In the genomic region with DNA sequence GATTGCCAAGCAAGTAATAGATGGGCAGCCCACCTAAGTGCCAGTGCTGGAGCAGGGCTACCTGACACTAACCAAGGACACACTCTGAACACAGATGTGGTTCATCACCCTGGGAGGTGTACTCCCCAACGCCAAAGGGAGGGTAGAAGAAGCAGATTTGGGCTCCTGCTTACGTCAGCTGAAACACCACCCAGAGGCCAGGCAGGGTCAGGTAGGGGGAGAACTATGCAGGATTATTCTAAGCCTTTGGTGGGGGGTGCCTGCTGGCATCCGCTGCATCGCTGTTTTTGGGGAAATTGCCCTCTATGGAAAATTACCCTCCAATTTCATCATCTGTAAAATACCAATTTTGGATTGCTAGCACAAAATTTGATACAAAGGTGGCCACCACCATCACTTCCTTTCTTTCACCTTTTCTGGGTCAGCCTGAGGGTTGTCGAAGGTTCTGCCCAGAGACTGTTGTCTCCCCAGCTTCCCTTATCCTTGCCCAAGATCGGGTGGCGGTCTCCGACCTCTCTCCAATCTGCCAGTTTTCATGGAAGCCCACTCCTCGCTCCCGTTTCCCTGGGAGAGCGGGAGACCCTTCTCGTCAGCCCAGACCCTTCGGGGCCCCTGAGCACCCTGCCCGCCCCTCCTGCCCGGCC, we compare ENCODE assay signal across 8 cellular contexts. TPM values are rescaled to one million over a fixed set of nuclear protein-coding genes. Genes with fewer than 3 reads are reported as not detected.
DNase-seq lines count a peak whose midpoint lies in the region; ATAC-seq and TF ChIP-seq lines count a peak whose summit lies in the region.

No MANE protein-coding gene starts in this region.

- peak overlapping the region; percentile 24; the same call in 1 of the 2 replicates for H2AK5ac ChIP-seq in IMR-90 (ENCODE audit: low read depth, low read length)

- TF ChIP-seq POLR2A in IMR-90 (IDR thresholded peaks at IDR 0.05; ENCODE audit: low read depth, low read length) (no peak), body of pancreas (IDR thresholded peaks at IDR 0.05) (no peak)

- no peak overlapping the region for H3K9ac ChIP-seq in IMR-90 (ENCODE audit: low read depth, low read length)
- H3K9ac ChIP-seq in smooth muscle cell (ENCODE audit: low read depth): no peak overlapping the region

- DNase-seq in GM12865 (ENCODE audit: low read depth) (peak; percentile 75), IMR-90 (no peak), psoas muscle (no peak), smooth muscle cell (lab: John Stamatoyannopoulos, UW; ENCODE audit: unreplicated experiment) (no peak), body of pancreas (no peak), GOT3 (lab: John Stamatoyannopoulos, UW) (no peak), NCI-H774 (lab: John Stamatoyannopoulos, UW) (no peak)
- DNase-seq in activated T-helper 1 cell treated with anti-CD3 and anti-CD28 coated beads, Interleukin-2, amount 50 U/mL, for 16 hours (ENCODE audit: low read depth in 1 of 2, low spot score in 1 of 2): peak; percentile 19 to 20

- H4K8ac ChIP-seq in IMR-90 (ENCODE audit: low read depth in 2 of 2, low read length in 2 of 2): no peak overlapping the region

- H2BK20ac ChIP-seq in IMR-90 (ENCODE audit: low read depth, low read length): no peak overlapping the region

- H3K4me2 ChIP-seq in IMR-90 (ENCODE audit: low read depth, low read length) (no peak overlapping the region), smooth muscle cell (no peak overlapping the region)

- no peak overlapping the region for H3K23ac ChIP-seq in IMR-90 (ENCODE audit: low read depth, low read length)

- H3K27me3 ChIP-seq in IMR-90 (ENCODE audit: control insufficient read depth, insufficient read depth, low read length) (no peaks in the 10 kb centered on the region), psoas muscle (ENCODE audit: insufficient read depth in 3 of 3, low read length in 2 of 3) (no peaks in the 10 kb centered on the region), smooth muscle cell (ENCODE audit: low read depth) (no peaks in the 10 kb centered on the region), body of pancreas (no peaks in the 10 kb centered on the region)

- H4K20me1 ChIP-seq in IMR-90 (ENCODE audit: insufficient read depth, low read length) (no peaks in the 10 kb centered on the region), smooth muscle cell (ENCODE audit: low read depth) (no peaks in the 10 kb centered on the region)

- H4K91ac ChIP-seq in IMR-90 (ENCODE audit: insufficient read depth, low read depth, low read length): no peak overlapping the region

- no peak for TF ChIP-seq RAD21 in IMR-90 (IDR thresholded peaks at IDR 0.05; ENCODE audit: low read length)

- no peaks in the 10 kb centered on the region for H3K79me2 ChIP-seq in smooth muscle cell (ENCODE audit: low read depth)

- no peak for ATAC-seq in IMR-90 (ENCODE audit: low read depth)
- no peak for ATAC-seq in psoas muscle
- no peak for ATAC-seq in body of pancreas

- no TSS peak for BruUV-seq in IMR-90 (replicated peaks; lab: Mats Ljungman, UMichigan)

- CTCF ChIA-PET in IMR-90 (lab: Yijun Ruan, JAX): interaction anchor here (3.5 kb wide), 1 partner anchor 18 kb away, joined by 16 read pairs; no protein-coding TSS in a partner anchor

- H2BK5ac ChIP-seq in IMR-90 (ENCODE audit: low read depth, low read length, poor library complexity, severe bottlenecking): no peak overlapping the region

- TF ChIP-seq CTCF in GM12865 (IDR thresholded peaks at IDR 0.05; ENCODE audit: insufficient read depth, low read depth, low read length, missing control alignments) (no peak), IMR-90 (conservative IDR thresholded peaks at IDR 0.05; ENCODE audit: low read depth, low read length) (no peak), psoas muscle (IDR thresholded peaks at IDR 0.05) (no peak), smooth muscle cell (IDR thresholded peaks at IDR 0.05; ENCODE audit: borderline replicate concordance, insufficient read depth, poor library complexity, severe bottlenecking) (no peak), body of pancreas (IDR thresholded peaks at IDR 0.05) (no peak)

- H3K18ac ChIP-seq in IMR-90 (ENCODE audit: low read depth, low read length): no peak overlapping the region

- POLR2A ChIA-PET in IMR-90 (lab: Charles Lee; ENCODE audit: unreplicated experiment): no interaction called here

- H3K9me3 ChIP-seq in IMR-90 (ENCODE audit: control insufficient read depth, insufficient read depth, low read length) (no peaks in the 10 kb centered on the region), psoas muscle (no peaks in the 10 kb centered on the region), smooth muscle cell (replicated peaks; ENCODE audit: low read depth) (no peaks in the 10 kb centered on the region), body of pancreas (no peaks in the 10 kb centered on the region)

- intact Hi-C loops in IMR-90 (cut with micrococcal nuclease) (no loop called here), psoas muscle (cut with DNase I) (no loop called here), body of pancreas (cut with DNase I) (no loop called here)

- H3K9me1 ChIP-seq in IMR-90 (ENCODE audit: insufficient read depth, low read length): 0 out of 2 replicates have a peak, but pooled peaks cover 8% of the 10 kb centered on the region

- H2AK9ac ChIP-seq in IMR-90 (replicated peaks; ENCODE audit: low read depth, low read length, poor library complexity): no peak overlapping the region

- no peak overlapping the region for H2BK120ac ChIP-seq in IMR-90 (ENCODE audit: low read depth, low read length)

- H3K4me3 ChIP-seq in GM12865 (ENCODE audit: low read depth, low read length) (peak overlapping the region; percentile 61), IMR-90 (ENCODE audit: insufficient read depth, low read depth, low read length) (no peak overlapping the region), psoas muscle (peak overlapping the region; percentile 42), smooth muscle cell (no peak overlapping the region), body of pancreas (no peak overlapping the region)

- no peak overlapping the region for H4K5ac ChIP-seq in IMR-90 (ENCODE audit: low read depth, low read length)

- H3K14ac ChIP-seq in IMR-90 (replicated peaks; ENCODE audit: low read depth, low read length): no peak overlapping the region

- H2BK15ac ChIP-seq in IMR-90 (ENCODE audit: low read depth, low read length): no peak overlapping the region

- H3K27ac ChIP-seq in IMR-90 (ENCODE audit: insufficient read depth, low read length): no peak overlapping the region
- no peak overlapping the region for H3K27ac ChIP-seq in psoas muscle
- H3K27ac ChIP-seq in smooth muscle cell (ENCODE audit: low read depth): no peak overlapping the region
- H3K27ac ChIP-seq in body of pancreas: peak overlapping the region in 1 of 4 donors; percentile 57

- WGBS in IMR-90 (ENCODE audit: extremely low coverage in 2 of 2, insufficient read length in 1 of 2), 2 experiments: 89% methylated on average over 8 of the region's 15 CpGs; no CpG with 5 or more reads in 1 of the 2 experiments
- WGBS in psoas muscle, 3 donors: 82 to 93% (median 87%) methylated on average over 15 of the region's 15 CpGs
- WGBS in smooth muscle cell (ENCODE audit: low lambda C conversion rate): 97% methylated on average over 15 of the region's 15 CpGs
- WGBS in body of pancreas, 2 donors: 68 to 88% methylated on average over 13 of the region's 15 CpGs

- H3K56ac ChIP-seq in IMR-90 (ENCODE audit: extremely low read depth, insufficient read depth, low read length): no peak overlapping the region

- no peaks in the 10 kb centered on the region for H3K36me3 ChIP-seq in IMR-90 (ENCODE audit: control insufficient read depth, insufficient read depth, low read length)
- H3K36me3 ChIP-seq in psoas muscle (ENCODE audit: insufficient read depth in 1 of 2, low read depth in 1 of 2): no peaks in the 10 kb centered on the region
- H3K36me3 ChIP-seq in smooth muscle cell (ENCODE audit: low read depth): no peaks in the 10 kb centered on the region
- no peaks in the 10 kb centered on the region for H3K36me3 ChIP-seq in body of pancreas (replicated peaks in 1 of 2; ENCODE audit: insufficient read depth in 1 of 2, low read depth in 2 of 2)

- no peak overlapping the region for H3K4ac ChIP-seq in IMR-90 (ENCODE audit: low read depth, low read length)

- H2AFZ ChIP-seq in IMR-90 (replicated peaks; ENCODE audit: low read length, poor library complexity) (no peak overlapping the region), smooth muscle cell (ENCODE audit: low read depth) (no peak overlapping the region)

- H3K4me1 ChIP-seq in IMR-90 (ENCODE audit: control insufficient read depth, insufficient read depth, low read length) (peaks cover 9% of the 10 kb centered on the region), psoas muscle (no peaks in the 10 kb centered on the region), smooth muscle cell (ENCODE audit: low read depth) (peaks cover 39% of the 10 kb centered on the region), body of pancreas (no peaks in the 10 kb centered on the region)

- dilution Hi-C loops in IMR-90 (cut with HindIII; ENCODE audit: low sequenced_read_pairs, unreplicated experiment): no loop called here

- H3F3A ChIP-seq in smooth muscle cell (ENCODE audit: low read depth): peaks cover 3% of the 10 kb centered on the region

- in situ Hi-C loops in IMR-90 (cut with MboI; ENCODE audit: low sequenced_read_pairs): no loop called here

- H3K79me1 ChIP-seq in IMR-90 (ENCODE audit: low read depth in 1 of 2, low read length in 2 of 2): no peaks in the 10 kb centered on the region

RNA-seq across cellular contexts. Expression of a gene that starts 0.5 kb away (rescaled TPM):
- total RNA-seq in IMR-90 (2012; rRNA removed) (not detected in 2 replicates), psoas muscle (1 to 10 TPM in 3 of 4 donors, under 1 TPM in 1; 0.81 to 2.0 (median 1.4) TPM), smooth muscle cell (not detected in 2 replicates), body of pancreas (1 to 10 TPM; 1.0 to 1.3 TPM)
- polyA plus RNA-seq in IMR-90 (2012; rRNA removed) (not detected in 2 replicates), psoas muscle (under 1 TPM; 0.37 to 0.47 (median 0.40) TPM), smooth muscle cell (not detected in 2 replicates)
- not detected in 2 replicates for polyA plus RNA-seq in IMR-90 (2012; cell fraction: cytosol; rRNA removed)
- polyA plus RNA-seq in IMR-90 (2012; cell fraction: nucleus; rRNA removed; ENCODE audit: low replicate concordance): not detected in 2 replicates

RNA-seq across cellular contexts. Expression of a gene that starts 23.0 kb away (rescaled TPM):
- not detected in 2 replicates for total RNA-seq in IMR-90 (2012; rRNA removed)
- polyA plus RNA-seq in IMR-90 (2012; rRNA removed): not detected in 2 replicates
- polyA plus RNA-seq in IMR-90 (2012; cell fraction: cytosol; rRNA removed): 0.08 TPM in 1 of 2 replicates, not detected in the other
- polyA plus RNA-seq in IMR-90 (2012; cell fraction: nucleus; rRNA removed; ENCODE audit: low replicate concordance): 0.23 TPM in 1 of 2 replicates, not detected in the other
- not detected for total RNA-seq in psoas muscle
- not detected for polyA plus RNA-seq in psoas muscle
- not detected in 2 replicates for total RNA-seq in smooth muscle cell
- polyA plus RNA-seq in smooth muscle cell: not detected in 2 replicates
- total RNA-seq in body of pancreas: not detected

RNA-seq across cellular contexts. Expression of a gene that starts 53.2 kb away (rescaled TPM):
- total RNA-seq in IMR-90 (2012; rRNA removed) (12.2 and 15.6 TPM in 2 replicates), psoas muscle (1 to 10 TPM; 1.8 to 2.9 (median 2.2) TPM), smooth muscle cell (9.0 and 11.7 TPM in 2 replicates), body of pancreas (1 to 10 TPM; 7.0 to 8.6 TPM)
- polyA plus RNA-seq in IMR-90 (2012; rRNA removed) (35.8 and 42.7 TPM in 2 replicates), psoas muscle (1 to 10 TPM; 2.1 to 5.2 (median 2.4) TPM), smooth muscle cell (6.8 and 7.0 TPM in 2 replicates)
- 17.0 and 41.6 TPM in 2 replicates for polyA plus RNA-seq in IMR-90 (2012; cell fraction: cytosol; rRNA removed)
- polyA plus RNA-seq in IMR-90 (2012; cell fraction: nucleus; rRNA removed; ENCODE audit: low replicate concordance): 6.5 and 18.3 TPM in 2 replicates

Comparison
In these comparisons a context has a peak if more than half of its experiments do, and no peak if none do; other contexts are left out.
1. DNase-seq: peak in GM12865 (single experiment) and activated T-helper 1 cell treated with anti-CD3 and anti-CD28 coated beads, Interleukin-2, amount 50 U/mL, for 16 hours (2 of 2); none in IMR-90 (single experiment), psoas muscle (0 of 2), smooth muscle cell (single experiment), body of pancreas (0 of 4), GOT3 (single experiment) and NCI-H774 (single experiment).
2. H3K4me3 ChIP-seq: peak in GM12865 (single experiment) and psoas muscle (single experiment); none in IMR-90 (single experiment), smooth muscle cell (single experiment) and body of pancreas (0 of 2).